In genomic region chrX:46953137-46953527, GRCh38 we compare ENCODE assay signal across 9 cellular contexts. TPM values are rescaled to one million over a fixed set of nuclear protein-coding genes. Genes with fewer than 3 reads are reported as not detected.
DNase-seq lines count a peak whose midpoint lies in the region; ATAC-seq and TF ChIP-seq lines count a peak whose summit lies in the region.
"Had no signal": no experiment of that assay in that cellular context is flagged by ENCODE, and none has a peak within 500 bp of the region (broad histone marks: within the 10 kb centered on the region; RNA-seq: fewer than 3 reads in every experiment).

No MANE protein-coding gene starts in this region.

- H3K27me3 ChIP-seq in spleen (replicated peaks in 1 of 7) (no peaks in the 10 kb centered on the region), SJCRH30 (no peaks in the 10 kb centered on the region)

- H3K4me3 ChIP-seq in spleen (no peak overlapping the region), SJCRH30 (no peak overlapping the region)

- intact Hi-C loops in spleen (cut with DNase I; ENCODE audit: low total_unique reads): no loop called here

- ATAC-seq in GM19025 (IDR thresholded peaks at IDR 0.05; ENCODE audit: low read depth, unreplicated experiment): peak; percentile 75
- ATAC-seq in HG02840 (IDR thresholded peaks at IDR 0.05; ENCODE audit: low FRiP score, unreplicated experiment): peak; percentile 61

- TF ChIP-seq POLR2A in spleen (IDR thresholded peaks at IDR 0.05): no peak

- H3K36me3 ChIP-seq in spleen: no peaks in the 10 kb centered on the region
- no peaks in the 10 kb centered on the region for H3K36me3 ChIP-seq in SJCRH30

- no peak for DNase-seq in spleen
- DNase-seq in SIG-M5 treated with dmso at 0.1 percent for 504 hours (lab: John Stamatoyannopoulos, UW; ENCODE audit: unreplicated experiment): no peak
- no peak for DNase-seq in T-helper 1 cell
- no peak for DNase-seq in SKM-1 (lab: John Stamatoyannopoulos, UW; ENCODE audit: unreplicated experiment)
- no peak for DNase-seq in SJCRH30

- H3K4me1 ChIP-seq in spleen: peaks cover 0 to 27% (median 11%) of the 10 kb centered on the region in 6 donors
- H3K4me1 ChIP-seq in SJCRH30: no peaks in the 10 kb centered on the region

- TF ChIP-seq CTCF in VCaP (conservative IDR thresholded peaks at IDR 0.05) (no peak), spleen (IDR thresholded peaks at IDR 0.05 in 8 of 11, conservative IDR thresholded peaks at IDR 0.05 in 3 of 11) (no peak)

- WGBS in spleen, 5 donors: 35 to 47% (median 41%) methylated on average over 5 of the region's 5 CpGs

- peak overlapping the region; percentile 52 for H3K27ac ChIP-seq in VCaP
- H3K27ac ChIP-seq in spleen: peak overlapping the region in 6 of 8 donors; percentile 5 to 61 (median 49)
- H3K27ac ChIP-seq in SJCRH30: no peak overlapping the region
- H3K27ac ChIP-seq: epithelial cell of prostate had no signal

- H3K9me3 ChIP-seq in spleen (no peaks in the 10 kb centered on the region), SJCRH30 (replicated peaks) (no peaks in the 10 kb centered on the region)

RNA-seq across cellular contexts. Expression of gene JADE3, which starts 40.9 kb away (rescaled TPM):
- total RNA-seq in spleen: 10 to 100 TPM in 6 of 7 donors, 1 to 10 TPM in 1; 9.9 to 15.6 (median 13.1) TPM
- 1 to 10 TPM; 6.0 to 9.0 (median 8.8) TPM for polyA plus RNA-seq in spleen
- 4.5 and 5.5 TPM in 2 replicates for total RNA-seq in SJCRH30 (2014; rRNA removed; shearing (Covaris generic))
